In the genomic region with DNA sequence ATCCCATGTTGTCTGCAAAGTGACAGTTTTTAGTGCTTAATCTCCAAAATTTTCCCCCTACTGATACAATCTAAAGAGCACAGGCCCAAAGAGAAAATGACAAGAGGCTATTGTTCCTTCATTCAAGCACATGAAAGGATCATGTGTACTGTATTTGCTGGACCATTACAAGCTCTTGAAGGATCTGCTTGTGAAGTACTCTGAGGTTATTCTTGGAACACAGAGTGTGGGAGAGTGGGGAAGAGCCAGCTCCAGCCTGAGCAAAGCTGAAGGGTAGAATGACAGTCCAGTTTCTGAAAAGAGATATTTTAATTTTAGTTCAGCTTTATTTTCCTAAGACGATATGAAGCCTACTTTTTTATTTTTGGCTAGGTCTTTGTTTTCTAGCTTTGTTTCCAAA, we compare ENCODE assay signal across 17 cellular contexts.
DNase-seq lines count a peak whose midpoint lies in the region; ATAC-seq, FAIRE-seq and TF ChIP-seq lines count a peak whose summit lies in the region.
"Had no signal": no experiment of that assay in that cellular context is flagged by ENCODE, and none has a peak within 500 bp of the region (broad histone marks: within the 10 kb centered on the region; RNA-seq: fewer than 3 reads in every experiment).

No MANE protein-coding gene starts in this region.

- peaks cover 42% of the 10 kb centered on the region for H3K4me1 Mint-ChIP-seq in brain
- no peaks in the 10 kb centered on the region for H3K4me1 Mint-ChIP-seq in activated T-cell treated with anti-CD3 and anti-CD28 coated beads, Interleukin-2, amount 50 U/mL, for 4 hours (ENCODE audit: low read depth)
- H3K4me1 Mint-ChIP-seq: activated B cell treated with CpG ODN at 0.5 μM for 24 hours; activated naive CD8-positive, alpha-beta T cell treated with anti-CD3 and anti-CD28 coated beads for 36 hours; CD14-positive monocyte had no signal

- no peaks in the 10 kb centered on the region for H3K27me3 ChIP-seq in lung (ENCODE audit: control insufficient read depth, insufficient read depth)
- no peaks in the 10 kb centered on the region for H3K27me3 ChIP-seq in thoracic aorta (replicated peaks; ENCODE audit: insufficient read depth)
- no peaks in the 10 kb centered on the region for H3K27me3 ChIP-seq in effector memory CD4-positive, alpha-beta T cell (replicated peaks; ENCODE audit: control insufficient read depth, insufficient read depth, low read length, poor library complexity, severe bottlenecking)

- H3K36me3 ChIP-seq in lung (ENCODE audit: control insufficient read depth in 2 of 2, insufficient read depth in 2 of 2, low read length in 2 of 2) (peaks cover 0 to 3% of the 10 kb centered on the region in 2 donors), thoracic aorta (no peaks in the 10 kb centered on the region)
- no peaks in the 10 kb centered on the region for H3K36me3 ChIP-seq in effector memory CD4-positive, alpha-beta T cell (ENCODE audit: control insufficient read depth, insufficient read depth, low read length)

- H3K27ac ChIP-seq in lung (ENCODE audit: low read depth in 1 of 2, low read length in 1 of 2) (peak overlapping the region in 1 of 2 donors; percentile 33), thoracic aorta (peak overlapping the region; percentile 71 to 93)
- no peak overlapping the region for H3K27ac ChIP-seq in effector memory CD4-positive, alpha-beta T cell (ENCODE audit: insufficient read depth, low read length, poor library complexity, severe bottlenecking)

- peak overlapping the region in 3 of 5 experiments; percentile 11 to 28 (median 19) for H3K4me3 Mint-ChIP-seq in brain
- no peak overlapping the region for H3K4me3 Mint-ChIP-seq in activated T-cell treated with anti-CD3 and anti-CD28 coated beads, Interleukin-2, amount 50 U/mL, for 4 hours
- H3K4me3 Mint-ChIP-seq: activated B cell treated with CpG ODN at 0.5 μM for 24 hours; activated naive CD8-positive, alpha-beta T cell treated with anti-CD3 and anti-CD28 coated beads for 36 hours; CD14-positive monocyte had no signal

- TF ChIP-seq CTCF in brain (conservative IDR thresholded peaks at IDR 0.05) (no peak), lung (IDR thresholded peaks at IDR 0.05; ENCODE audit: control extremely low read depth, extremely low read depth) (no peak), thoracic aorta (IDR thresholded peaks at IDR 0.05) (no peak)

- H3K4me3 ChIP-seq in lung (no peak overlapping the region), thoracic aorta (peak overlapping the region; percentile 53)
- H3K4me3 ChIP-seq in effector memory CD4-positive, alpha-beta T cell (ENCODE audit: insufficient read depth, low read depth, low read length, poor library complexity, severe bottlenecking): no peak overlapping the region

- peak overlapping the region; percentile 14 to 94 (median 85) for H3K27ac Mint-ChIP-seq in brain
- H3K27ac Mint-ChIP-seq: activated B cell treated with CpG ODN at 0.5 μM for 24 hours; activated naive CD8-positive, alpha-beta T cell treated with anti-CD3 and anti-CD28 coated beads for 36 hours; CD14-positive monocyte; progenitor cell of endocrine pancreas had no signal

- TF ChIP-seq POLR2A in GM12892 (IDR thresholded peaks at IDR 0.05; ENCODE audit: low read depth, low read length): no peak

- no peaks in the 10 kb centered on the region for H3K9me3 Mint-ChIP-seq in brain
- no peaks in the 10 kb centered on the region for H3K9me3 Mint-ChIP-seq in activated T-cell treated with anti-CD3 and anti-CD28 coated beads, Interleukin-2, amount 50 U/mL, for 4 hours
- H3K9me3 Mint-ChIP-seq: activated B cell treated with CpG ODN at 0.5 μM for 24 hours; activated naive CD8-positive, alpha-beta T cell treated with anti-CD3 and anti-CD28 coated beads for 36 hours had no signal

- WGBS in lung, 2 donors: 59 to 83% methylated on average over 1 of the region's 1 CpG

- H3K36me3 Mint-ChIP-seq in brain: peaks cover 42% of the 10 kb centered on the region
- H3K36me3 Mint-ChIP-seq in activated T-cell treated with anti-CD3 and anti-CD28 coated beads, Interleukin-2, amount 50 U/mL, for 4 hours (ENCODE audit: insufficient read depth): no peaks in the 10 kb centered on the region
- H3K36me3 Mint-ChIP-seq: activated naive CD8-positive, alpha-beta T cell treated with anti-CD3 and anti-CD28 coated beads for 36 hours; CD14-positive monocyte had no signal

- no peaks in the 10 kb centered on the region for H3K27me3 Mint-ChIP-seq in brain
- H3K27me3 Mint-ChIP-seq in activated T-cell treated with anti-CD3 and anti-CD28 coated beads, Interleukin-2, amount 50 U/mL, for 4 hours (ENCODE audit: low read depth): no peaks in the 10 kb centered on the region
- H3K27me3 Mint-ChIP-seq: activated B cell treated with CpG ODN at 0.5 μM for 24 hours, progenitor cell of endocrine pancreas had no signal

- ATAC-seq in lung (ENCODE audit: insufficient read depth, low FRiP score): peak; percentile 43
- no peak for ATAC-seq in thoracic aorta (ENCODE audit: insufficient number of reproducible peaks, low FRiP score, low read depth)
- ATAC-seq in activated T-cell treated with anti-CD3 and anti-CD28 coated beads, Interleukin-2, amount 50 U/mL, for 4 hours: no peak

- DNase-seq in NCI-H2029 treated with DMSO at 0.1 percent for 48 hours (lab: John Stamatoyannopoulos, UW) (peak; percentile 89), lung (ENCODE audit: low spot score) (no peak), thoracic aorta (ENCODE audit: low spot score) (no peak), GM12892 (ENCODE audit: insufficient read length) (no peak)
- DNase-seq in activated T-cell treated with anti-CD3 and anti-CD28 coated beads, Interleukin-2, amount 50 U/mL, for 4 hours: no peak
- DNase-seq in effector memory CD4-positive, alpha-beta T cell: no peak
- DNase-seq: activated B cell treated with CpG ODN at 0.5 μM for 24 hours; activated naive CD8-positive, alpha-beta T cell treated with anti-CD3 and anti-CD28 coated beads for 36 hours; cortex of kidney; GDM1; mesenchymal stem cell; NCI-H146; stimulated activated CD4-positive, alpha-beta T cell treated with anti-CD3 and anti-CD28 coated beads, Interleukin-2, amount 100 ng/mL, for 24 hours had no signal

- H3K4me1 ChIP-seq in lung (ENCODE audit: control insufficient read depth in 2 of 2, insufficient read depth in 2 of 2, low read length in 2 of 2) (peaks cover 0 to 8% of the 10 kb centered on the region in 2 donors), thoracic aorta (ENCODE audit: control insufficient read depth in 1 of 2, low read depth in 2 of 2) (peaks cover 29 to 45% of the 10 kb centered on the region in 2 donors)
- no peaks in the 10 kb centered on the region for H3K4me1 ChIP-seq in effector memory CD4-positive, alpha-beta T cell (ENCODE audit: control insufficient read depth, insufficient read depth, low read length, poor library complexity, severe bottlenecking)

- H3K9me3 ChIP-seq in lung (ENCODE audit: control insufficient read depth in 2 of 2, insufficient read depth in 1 of 2, low read length in 1 of 2): no peaks in the 10 kb centered on the region
- H3K9me3 ChIP-seq in thoracic aorta: no peaks in the 10 kb centered on the region
- H3K9me3 ChIP-seq in effector memory CD4-positive, alpha-beta T cell (ENCODE audit: control insufficient read depth, low read length): no peaks in the 10 kb centered on the region

- no peak for FAIRE-seq in GM12892 (lab: Jason Lieb, UNC)
- FAIRE-seq: GM18507 had no signal
